ENCODE assay signal across 9 cellular contexts in genomic region chr18:13465126-13465446, GRCh38.
DNase-seq lines count a peak whose midpoint lies in the region; ATAC-seq and TF ChIP-seq lines count a peak whose summit lies in the region.
"Had no signal": no experiment of that assay in that cellular context is flagged by ENCODE, and none has a peak within 500 bp of the region (broad histone marks: within the 10 kb centered on the region; RNA-seq: fewer than 3 reads in every experiment).

No MANE protein-coding gene starts in this region.

- peak overlapping the region; percentile 89 for H3K27ac Mint-ChIP-seq in activated T-helper 17 cell treated with anti-CD3 and anti-CD28 coated beads, Interleukin-2, amount 50 U/mL, for 72 hours
- no peak overlapping the region for H3K27ac Mint-ChIP-seq in glutamatergic neuron (ENCODE audit: unreplicated experiment)

- no peaks in the 10 kb centered on the region for H3K36me3 ChIP-seq in rectal smooth muscle tissue (ENCODE audit: control insufficient read depth, insufficient read depth, low read length)

- no peak overlapping the region for H3K27ac ChIP-seq in rectal smooth muscle tissue (ENCODE audit: low read depth, low read length)

- no peak overlapping the region for H3K9ac ChIP-seq in rectal smooth muscle tissue (ENCODE audit: low read length)

- no peaks in the 10 kb centered on the region for H3K27me3 Mint-ChIP-seq in activated T-helper 17 cell treated with anti-CD3 and anti-CD28 coated beads, Interleukin-2, amount 50 U/mL, for 72 hours
- no peaks in the 10 kb centered on the region for H3K27me3 Mint-ChIP-seq in glutamatergic neuron (ENCODE audit: unreplicated experiment)

- no peak for TF ChIP-seq CTCF in glutamatergic neuron (IDR thresholded peaks at IDR 0.05; ENCODE audit: partially characterized antibody, unreplicated experiment)

- DNase-seq in 8988T (no peak), glutamatergic neuron (no peak)
- DNase-seq: foreskin melanocyte, NCI-H2029 treated with DMSO at 0.1 percent for 48 hours had no signal

- peak overlapping the region; percentile 34 for H3K4me3 ChIP-seq in rectal smooth muscle tissue (ENCODE audit: low read length)

- peaks cover 26% of the 10 kb centered on the region for H3K36me3 Mint-ChIP-seq in activated T-helper 17 cell treated with anti-CD3 and anti-CD28 coated beads, Interleukin-2, amount 50 U/mL, for 72 hours (ENCODE audit: low read depth)
- no peaks in the 10 kb centered on the region for H3K36me3 Mint-ChIP-seq in glutamatergic neuron (ENCODE audit: unreplicated experiment)

- H3K4me1 Mint-ChIP-seq in activated T-helper 17 cell treated with anti-CD3 and anti-CD28 coated beads, Interleukin-2, amount 50 U/mL, for 72 hours, result peaks cover 41% of the 10 kb centered on the region
- no peaks in the 10 kb centered on the region for H3K4me1 Mint-ChIP-seq in glutamatergic neuron (ENCODE audit: low read depth, unreplicated experiment)

- H3K9me3 Mint-ChIP-seq in activated T-helper 17 cell treated with anti-CD3 and anti-CD28 coated beads, Interleukin-2, amount 50 U/mL, for 72 hours, result no peaks in the 10 kb centered on the region
- H3K9me3 Mint-ChIP-seq in glutamatergic neuron (ENCODE audit: unreplicated experiment), result peaks cover 3% of the 10 kb centered on the region

- H3K4me1 ChIP-seq in rectal smooth muscle tissue (ENCODE audit: control insufficient read depth, insufficient read depth, low read length), result no peaks in the 10 kb centered on the region

- no peaks in the 10 kb centered on the region for H3K27me3 ChIP-seq in rectal smooth muscle tissue (ENCODE audit: control insufficient read depth, insufficient read depth, low read length)

- peak overlapping the region; percentile 98 for H3K4me3 Mint-ChIP-seq in activated T-helper 17 cell treated with anti-CD3 and anti-CD28 coated beads, Interleukin-2, amount 50 U/mL, for 72 hours
- H3K4me3 Mint-ChIP-seq in glutamatergic neuron (ENCODE audit: unreplicated experiment), result no peak overlapping the region

- ATAC-seq in GM18907 (IDR thresholded peaks at IDR 0.05; ENCODE audit: unreplicated experiment) (peak; percentile 38), HG02798 (IDR thresholded peaks at IDR 0.05; ENCODE audit: poor library complexity, unreplicated experiment) (peak; percentile 37), HG02678 (IDR thresholded peaks at IDR 0.05; ENCODE audit: unreplicated experiment) (no peak)
- peak; percentile 38 for ATAC-seq in activated T-helper 17 cell treated with anti-CD3 and anti-CD28 coated beads, Interleukin-2, amount 50 U/mL, for 72 hours (replicated peaks)
